Comparison of ENCODE assay signal across 21 cellular contexts in the genomic region with DNA sequence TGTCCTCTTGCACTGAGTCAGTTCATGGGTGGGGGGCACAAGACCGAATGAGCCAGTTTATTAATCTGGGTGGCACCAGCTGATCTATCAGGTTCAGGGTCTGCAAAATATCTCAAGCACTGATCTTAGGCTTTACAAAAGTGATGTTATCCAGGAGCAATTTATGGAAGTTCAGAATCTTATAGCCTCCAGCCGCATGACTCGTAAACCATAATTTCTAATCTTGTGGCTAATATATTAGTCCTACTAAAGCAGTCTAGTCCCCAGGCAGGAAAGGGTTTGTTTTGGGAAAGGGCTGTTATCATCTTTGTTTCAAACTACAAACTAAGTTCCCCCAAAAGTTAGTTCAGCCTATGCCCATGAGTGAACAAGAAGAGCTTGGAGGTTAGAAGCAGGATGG. TPM values are rescaled to one million over a fixed set of nuclear protein-coding genes. Genes with fewer than 3 reads are reported as not detected.
DNase-seq lines count a peak whose midpoint lies in the region; ATAC-seq, FAIRE-seq and TF ChIP-seq lines count a peak whose summit lies in the region.
"Had no signal": no experiment of that assay in that cellular context is flagged by ENCODE, and none has a peak within 500 bp of the region (broad histone marks: within the 10 kb centered on the region; RNA-seq: fewer than 3 reads in every experiment).

No MANE protein-coding gene starts in this region.

- TF ChIP-seq RAD21 in HepG2 (CRISPR knock-in tag; IDR thresholded peaks at IDR 0.05): no peak

- H3K4me1 ChIP-seq in HepG2 (ENCODE audit: insufficient read depth, low read length) (peaks cover 50% of the 10 kb centered on the region), right lobe of liver (peaks cover 0 to 37% (median 11%) of the 10 kb centered on the region in 4 donors), mammary epithelial cell (ENCODE audit: insufficient read depth, low read length) (peaks cover 6% of the 10 kb centered on the region)
- H3K4me1 ChIP-seq: BE2C had no signal

- DNase-seq in HepG2 (ENCODE audit: low spot score): no peak
- no peak for DNase-seq in right lobe of liver
- peak; percentile 23 for DNase-seq in M059J (ENCODE audit: low read depth)
- DNase-seq in mammary epithelial cell: peak; percentile 52
- no peak for DNase-seq in COLO829 (ENCODE audit: low spot score)
- no peak for DNase-seq in foreskin fibroblast
- DNase-seq in NCI-H1105 treated with DMSO at 0.1 percent for 48 hours (lab: John Stamatoyannopoulos, UW): no peak
- DNase-seq: ACHN; BE2C; C1 segment of cervical spinal cord; Caco-2; CD4-positive, CD25-positive, alpha-beta regulatory T cell; CD8-positive, alpha-beta memory T cell; H9 had no signal

- no peak overlapping the region for H3K4me2 ChIP-seq in HepG2 (ENCODE audit: low read depth, low read length)
- H3K4me2 ChIP-seq in mammary epithelial cell (ENCODE audit: insufficient read depth, low read depth, low read length): no peak overlapping the region

- H3K79me2 ChIP-seq in HepG2 (ENCODE audit: insufficient read depth, low read length) (no peaks in the 10 kb centered on the region), mammary epithelial cell (ENCODE audit: insufficient read depth, low read length) (no peaks in the 10 kb centered on the region)

- no peaks in the 10 kb centered on the region for H4K20me1 ChIP-seq in HepG2 (ENCODE audit: insufficient read depth, low read length)
- no peaks in the 10 kb centered on the region for H4K20me1 ChIP-seq in mammary epithelial cell (ENCODE audit: insufficient read depth, low read length)

- ATAC-seq in HepG2 (no peak), right lobe of liver (no peak), GM21576 (IDR thresholded peaks at IDR 0.05; ENCODE audit: unreplicated experiment) (no peak)
- ATAC-seq: GM12878 had no signal

- H3K4me3 ChIP-seq in HepG2 (replicated peaks in 1 of 3; ENCODE audit: insufficient read depth in 1 of 3, low read depth in 2 of 3, low read length in 3 of 3) (no peak overlapping the region), right lobe of liver (no peak overlapping the region), mammary epithelial cell (replicated peaks in 1 of 3; ENCODE audit: insufficient read depth in 1 of 3, low read depth in 2 of 3, low read length in 3 of 3) (no peak overlapping the region), foreskin fibroblast (ENCODE audit: low read depth in 1 of 2, low read length in 2 of 2) (no peak overlapping the region)
- H3K4me3 ChIP-seq: GM12878 had no signal

- in situ Hi-C loops in HepG2 (cut with HindIII; ENCODE audit: extremely low pct_ligation_motif_present, low pct_unique_long_range_greater_than_20kb): no loop called here
- in situ Hi-C loops in mammary epithelial cell (cut with MboI; ENCODE audit: low sequenced_read_pairs in 2 of 2): no loop called here

- TF ChIP-seq EP300 in HepG2 (IDR thresholded peaks at IDR 0.05; ENCODE audit: low read depth in 2 of 2, low read length in 2 of 2) (no peak), HepG2 (CRISPR knock-in tag; IDR thresholded peaks at IDR 0.05; ENCODE audit: borderline replicate concordance) (no peak)

- TF ChIP-seq POLR2A in HepG2 (IDR thresholded peaks at IDR 0.05; ENCODE audit: insufficient read depth in 1 of 2, low read depth in 2 of 2, low read length in 2 of 2): no peak
- no peak for TF ChIP-seq POLR2A in right lobe of liver (IDR thresholded peaks at IDR 0.05)

- BruUV-seq in HepG2 (replicated peaks; lab: Mats Ljungman, UMichigan): no TSS peak
- BruUV-seq in mammary epithelial cell (replicated peaks; lab: Mats Ljungman, UMichigan): no TSS peak

- TF ChIP-seq CTCF in HepG2 (CRISPR knock-in tag; IDR thresholded peaks at IDR 0.05): no peak
- TF ChIP-seq CTCF in right lobe of liver (IDR thresholded peaks at IDR 0.05): no peak
- TF ChIP-seq CTCF in mammary epithelial cell (conservative IDR thresholded peaks at IDR 0.05 in 1 of 2, IDR thresholded peaks at IDR 0.05 in 1 of 2; ENCODE audit: extremely low read depth in 1 of 2, insufficient read depth in 1 of 2, low read depth in 1 of 2, low read length in 2 of 2): no peak
- no peak for TF ChIP-seq CTCF in foreskin fibroblast (IDR thresholded peaks at IDR 0.05; ENCODE audit: low read depth, low read length)

- H3K27me3 ChIP-seq in HepG2 (ENCODE audit: control insufficient read depth in 1 of 2, insufficient read depth in 2 of 2, low read length in 2 of 2) (no peaks in the 10 kb centered on the region), right lobe of liver (no peaks in the 10 kb centered on the region), mammary epithelial cell (ENCODE audit: insufficient read depth, low read length) (no peaks in the 10 kb centered on the region)
- H3K27me3 ChIP-seq: BE2C had no signal

- dilution Hi-C loops in mammary epithelial cell (cut with HindIII; ENCODE audit: low sequenced_read_pairs): no loop called here

- POLR2A ChIA-PET in HepG2 (lab: Yijun Ruan, JAX): no interaction called here

- H2AFZ ChIP-seq in HepG2 (ENCODE audit: low read length): no peak overlapping the region
- no peak overlapping the region for H2AFZ ChIP-seq in mammary epithelial cell (ENCODE audit: low read depth, low read length)

- intact Hi-C loops in HepG2 (cut with micrococcal nuclease; ENCODE audit: unreplicated experiment): no loop called here
- intact Hi-C loops in right lobe of liver (cut with DNase I): no loop called here
- intact Hi-C loops in mammary epithelial cell (cut with micrococcal nuclease): no loop called here

- H3K27ac ChIP-seq in HepG2 (ENCODE audit: extremely low read length, insufficient read depth, low read length): peak overlapping the region; percentile 100
- no peak overlapping the region for H3K27ac ChIP-seq in right lobe of liver
- no peak overlapping the region for H3K27ac ChIP-seq in mammary epithelial cell (ENCODE audit: insufficient read depth, low read depth, low read length)

- 100% methylated on average over 3 of the region's 3 CpGs for WGBS in HepG2 (ENCODE audit: low lambda C conversion rate)
- WGBS in right lobe of liver (ENCODE audit: insufficient coverage, low coverage, low lambda C conversion rate, missing lambda C conversion rate): 100% methylated on average over 2 of the region's 3 CpGs
- 91% methylated on average over 3 of the region's 3 CpGs for WGBS in mammary epithelial cell (ENCODE audit: low coverage, missing lambda C conversion rate)

- no peaks in the 10 kb centered on the region; a peak in 1 of 5 replicates for H3K36me3 ChIP-seq in HepG2 (replicated peaks in 1 of 2; ENCODE audit: control insufficient read depth in 1 of 2, insufficient read depth in 2 of 2, low read length in 2 of 2)
- peaks cover 0 to 36% (median 13%) of the 10 kb centered on the region in 4 donors for H3K36me3 ChIP-seq in right lobe of liver
- no peaks in the 10 kb centered on the region for H3K36me3 ChIP-seq in mammary epithelial cell (ENCODE audit: insufficient read depth, low read length)
- H3K36me3 ChIP-seq: BE2C had no signal

- H3K9me3 ChIP-seq in HepG2 (ENCODE audit: low read length) (peaks cover 30% of the 10 kb centered on the region), right lobe of liver (peaks cover 0 to 5% (median 0%) of the 10 kb centered on the region in 4 donors), mammary epithelial cell (replicated peaks; ENCODE audit: insufficient read depth, low read length) (no peaks in the 10 kb centered on the region)
- H3K9me3 ChIP-seq: BE2C had no signal

- CTCF ChIA-PET in HepG2 (lab: Yijun Ruan, JAX; ENCODE audit: low intra/inter-chr PET ratio, low total read pairs) (no interaction called here), mammary epithelial cell (lab: Charles Lee; ENCODE audit: low non-redundant PET) (no interaction called here)

- FAIRE-seq in HepG2 (lab: Jason Lieb, UNC): no peak
- FAIRE-seq: D721Med, GM12878, H1 had no signal

- H3K9ac ChIP-seq in HepG2 (ENCODE audit: insufficient read depth, low read depth, low read length) (no peak overlapping the region), mammary epithelial cell (ENCODE audit: insufficient read depth, low read length) (no peak overlapping the region)

RNA-seq across cellular contexts. Expression of a gene that starts 33.9 kb away (rescaled TPM):
- not detected in 2 replicates for total RNA-seq in HepG2 (2016; rRNA removed; fragmentation: Illumina TruSeq; extraction: Trizol)
- total RNA-seq in HepG2 (2016; cell fraction: cytosol; rRNA removed; fragmentation: Illumina TruSeq; extraction: Trizol; ENCODE audit: low read depth): not detected in 2 replicates
- not detected in 2 replicates for total RNA-seq in HepG2 (2016; cell fraction: insoluble cytoplasmic fraction; rRNA removed; fragmentation: Illumina TruSeq; extraction: Trizol)
- not detected in 2 replicates for total RNA-seq in HepG2 (2016; cell fraction: membrane; rRNA removed; fragmentation: Illumina TruSeq; extraction: Trizol)
- total RNA-seq in HepG2 (2016; cell fraction: nucleus; rRNA removed; fragmentation: Illumina TruSeq; extraction: Trizol): not detected in 2 replicates
- 0.03 and 0.12 TPM in 2 replicates for polyA plus RNA-seq in HepG2 (2011; rRNA removed)
- polyA plus RNA-seq in HepG2 (2011; cell fraction: cytosol; rRNA removed): not detected in 2 replicates
- 0.09 and 0.16 TPM in 2 replicates for polyA plus RNA-seq in HepG2 (2011; cell fraction: nucleus; rRNA removed)
- 0.12 TPM in 1 of 2 replicates, not detected in the other for polyA plus RNA-seq in HepG2 (2012)
- not detected in 2 replicates for polyA plus RNA-seq in HepG2 (2016; cell fraction: cytosol; fragmentation: Illumina TruSeq; extraction: Trizol; ENCODE audit: low read depth)
- polyA plus RNA-seq in HepG2 (2016; cell fraction: insoluble cytoplasmic fraction; fragmentation: Illumina TruSeq; extraction: Trizol; ENCODE audit: low read depth): not detected in 2 replicates
- polyA plus RNA-seq in HepG2 (2016; cell fraction: membrane; fragmentation: Illumina TruSeq; extraction: Trizol; ENCODE audit: low read depth): not detected in 2 replicates
- polyA plus RNA-seq in HepG2 (2016; cell fraction: nucleus; fragmentation: Illumina TruSeq; extraction: Trizol; ENCODE audit: insufficient read depth, low read depth): not detected in 2 replicates
- polyA minus RNA-seq in HepG2 (2011; rRNA and poly(A)+ RNA removed; ENCODE audit: low replicate concordance): 0.14 TPM in 1 of 2 replicates, not detected in the other
- polyA minus RNA-seq in HepG2 (2011; cell fraction: cytosol; rRNA and poly(A)+ RNA removed): not detected in 2 replicates
- polyA minus RNA-seq in HepG2 (2011; cell fraction: nucleus; rRNA and poly(A)+ RNA removed): 0.62 and 0.64 TPM in 2 replicates
- 10 to 100 TPM in 3 of 6 experiments, 1 to 10 TPM in 3; 6.4 to 25.1 (median 12.5) TPM for total RNA-seq in right lobe of liver
- not detected in 2 replicates for total RNA-seq in M059J (2014; rRNA removed; shearing (Covaris generic))
- total RNA-seq in mammary epithelial cell: not detected
- polyA plus RNA-seq in mammary epithelial cell: not detected
- polyA minus RNA-seq in mammary epithelial cell: not detected
- total RNA-seq: A172, Caco-2, G401, GM12878, H1, H9, HT-29 had no signal
- polyA plus RNA-seq: CD8-positive, alpha-beta memory T cell; H1 had no signal

RNA-seq across cellular contexts. Expression of a gene that starts 45.6 kb away (rescaled TPM):
- total RNA-seq in HepG2 (2016; rRNA removed; fragmentation: Illumina TruSeq; extraction: Trizol) (0.18 and 0.28 TPM in 2 replicates), right lobe of liver (100 to 1,000 TPM; 172 to 471 (median 220) TPM), mammary epithelial cell (not detected)
- total RNA-seq in HepG2 (2016; cell fraction: cytosol; rRNA removed; fragmentation: Illumina TruSeq; extraction: Trizol; ENCODE audit: low read depth): not detected in 2 replicates
- 0.13 and 0.48 TPM in 2 replicates for total RNA-seq in HepG2 (2016; cell fraction: insoluble cytoplasmic fraction; rRNA removed; fragmentation: Illumina TruSeq; extraction: Trizol)
- total RNA-seq in HepG2 (2016; cell fraction: membrane; rRNA removed; fragmentation: Illumina TruSeq; extraction: Trizol): not detected in 2 replicates
- total RNA-seq in HepG2 (2016; cell fraction: nucleus; rRNA removed; fragmentation: Illumina TruSeq; extraction: Trizol): not detected in 2 replicates
- polyA plus RNA-seq in HepG2 (2011; rRNA removed) (1.3 and 1.6 TPM in 2 replicates), mammary epithelial cell (not detected)
- polyA plus RNA-seq in HepG2 (2011; cell fraction: cytosol; rRNA removed): 0.72 and 2.1 TPM in 2 replicates
- 0.34 and 0.78 TPM in 2 replicates for polyA plus RNA-seq in HepG2 (2011; cell fraction: nucleus; rRNA removed)
- polyA plus RNA-seq in HepG2 (2012): 3.4 and 4.1 TPM in 2 replicates
- not detected in 2 replicates for polyA plus RNA-seq in HepG2 (2016; cell fraction: cytosol; fragmentation: Illumina TruSeq; extraction: Trizol; ENCODE audit: low read depth)
- polyA plus RNA-seq in HepG2 (2016; cell fraction: insoluble cytoplasmic fraction; fragmentation: Illumina TruSeq; extraction: Trizol; ENCODE audit: low read depth): 0.35 and 0.46 TPM in 2 replicates
- polyA plus RNA-seq in HepG2 (2016; cell fraction: membrane; fragmentation: Illumina TruSeq; extraction: Trizol; ENCODE audit: low read depth): not detected in 2 replicates
- polyA plus RNA-seq in HepG2 (2016; cell fraction: nucleus; fragmentation: Illumina TruSeq; extraction: Trizol; ENCODE audit: insufficient read depth, low read depth): not detected in 2 replicates
- 0.28 TPM in 1 of 2 replicates, not detected in the other for polyA minus RNA-seq in HepG2 (2011; rRNA and poly(A)+ RNA removed; ENCODE audit: low replicate concordance)
- 0.88 TPM in 1 of 2 replicates, not detected in the other for polyA minus RNA-seq in HepG2 (2011; cell fraction: cytosol; rRNA and poly(A)+ RNA removed)
- 0.52 and 1.5 TPM in 2 replicates for polyA minus RNA-seq in HepG2 (2011; cell fraction: nucleus; rRNA and poly(A)+ RNA removed)
- total RNA-seq in M059J (2014; rRNA removed; shearing (Covaris generic)): not detected in 2 replicates
- polyA minus RNA-seq in mammary epithelial cell: not detected
- total RNA-seq: A172; CD4-positive, CD25-positive, alpha-beta regulatory T cell; CD8-positive, alpha-beta memory T cell; G401; GM12878; H1; H9; HT-29 had no signal
- polyA plus RNA-seq: CD4-positive, CD25-positive, alpha-beta regulatory T cell; CD8-positive, alpha-beta memory T cell; H1 had no signal

RNA-seq across cellular contexts. Expression of a gene that starts 56.9 kb away (rescaled TPM):
- total RNA-seq in HepG2 (2016; rRNA removed; fragmentation: Illumina TruSeq; extraction: Trizol) (368 and 551 TPM in 2 replicates), right lobe of liver (100 to 1,000 TPM; 169 to 782 (median 334) TPM), mammary epithelial cell (10 to 100 TPM; 18.8 to 50.7 TPM)
- total RNA-seq in HepG2 (2016; cell fraction: cytosol; rRNA removed; fragmentation: Illumina TruSeq; extraction: Trizol; ENCODE audit: low read depth): 134 and 147 TPM in 2 replicates
- 369 and 539 TPM in 2 replicates for total RNA-seq in HepG2 (2016; cell fraction: insoluble cytoplasmic fraction; rRNA removed; fragmentation: Illumina TruSeq; extraction: Trizol)
- 138 and 154 TPM in 2 replicates for total RNA-seq in HepG2 (2016; cell fraction: membrane; rRNA removed; fragmentation: Illumina TruSeq; extraction: Trizol)
- 156 and 162 TPM in 2 replicates for total RNA-seq in HepG2 (2016; cell fraction: nucleus; rRNA removed; fragmentation: Illumina TruSeq; extraction: Trizol)
- polyA plus RNA-seq in HepG2 (2011; rRNA removed) (510 and 532 TPM in 2 replicates), mammary epithelial cell (54.6 TPM)
- 458 and 549 TPM in 2 replicates for polyA plus RNA-seq in HepG2 (2011; cell fraction: cytosol; rRNA removed)
- polyA plus RNA-seq in HepG2 (2011; cell fraction: nucleus; rRNA removed): 116 and 167 TPM in 2 replicates
- 489 and 651 TPM in 2 replicates for polyA plus RNA-seq in HepG2 (2012)
- polyA plus RNA-seq in HepG2 (2016; cell fraction: cytosol; fragmentation: Illumina TruSeq; extraction: Trizol; ENCODE audit: low read depth): 110 and 117 TPM in 2 replicates
- 384 and 400 TPM in 2 replicates for polyA plus RNA-seq in HepG2 (2016; cell fraction: insoluble cytoplasmic fraction; fragmentation: Illumina TruSeq; extraction: Trizol; ENCODE audit: low read depth)
- polyA plus RNA-seq in HepG2 (2016; cell fraction: membrane; fragmentation: Illumina TruSeq; extraction: Trizol; ENCODE audit: low read depth): 91.8 and 107 TPM in 2 replicates
- 144 and 160 TPM in 2 replicates for polyA plus RNA-seq in HepG2 (2016; cell fraction: nucleus; fragmentation: Illumina TruSeq; extraction: Trizol; ENCODE audit: insufficient read depth, low read depth)
- polyA minus RNA-seq in HepG2 (2011; rRNA and poly(A)+ RNA removed; ENCODE audit: low replicate concordance): 210 and 278 TPM in 2 replicates
- polyA minus RNA-seq in HepG2 (2011; cell fraction: cytosol; rRNA and poly(A)+ RNA removed): 143 and 173 TPM in 2 replicates
- 118 and 193 TPM in 2 replicates for polyA minus RNA-seq in HepG2 (2011; cell fraction: nucleus; rRNA and poly(A)+ RNA removed)
- total RNA-seq in M059J (2014; rRNA removed; shearing (Covaris generic)): 6.2 and 9.6 TPM in 2 replicates
- polyA minus RNA-seq in mammary epithelial cell: 55.8 TPM
- total RNA-seq: G401 had no signal

Comparison
In these comparisons a context has a peak if more than half of its experiments do, and no peak if none do; other contexts are left out.
1. RNA of a gene that starts 45.6 kb away (total RNA-seq): 172 to 471 TPM in right lobe of liver; 0.13 to 0.48 TPM in HepG2, not detected in M059J and not detected in mammary epithelial cell; every median in the first group is over 100 times any median in the second.
2. DNase-seq: peak in M059J (single experiment) and mammary epithelial cell (single experiment); none in HepG2 (single experiment), right lobe of liver (0 of 3), COLO829 (single experiment), foreskin fibroblast (0 of 2) and NCI-H1105 treated with DMSO at 0.1 percent for 48 hours (single experiment).